19 cellular contexts compared by ENCODE assay signal in genomic region chr16:29321000-29321393, GRCh38.
"Had no signal": no experiment of that assay in that cellular context is flagged by ENCODE, and none has a peak within 500 bp of the region (broad histone marks: within the 10 kb centered on the region; RNA-seq: fewer than 3 reads in every experiment).

No MANE protein-coding gene starts in this region.

- DNase-seq: activated CD4-positive, alpha-beta T cell treated with anti-CD3 and anti-CD28 coated beads, Interleukin-2, amount 50 U/mL, for 1 hour; activated CD4-positive, CD25-positive, alpha-beta regulatory T cell treated with anti-CD3 and anti-CD28 coated beads, Interleukin-2, amount 50 U/mL, for 72 hours; activated CD8-positive, alpha-beta memory T cell treated with anti-CD3 and anti-CD28 coated beads, Interleukin-2, amount 10 ng/mL, durations not matched to agents 7 days and 5 days; activated CD8-positive, alpha-beta T cell treated with anti-CD3 and anti-CD28 coated beads for 36 hours; activated naive CD4-positive, alpha-beta T cell; activated T-cell treated with anti-CD3 and anti-CD28 coated beads, Interleukin-2, amount 50 U/mL, for 48 hours; endodermal cell; mammary epithelial cell; midbrain; naive thymus-derived CD4-positive, alpha-beta T cell; stimulated activated CD4-positive, alpha-beta T cell treated with anti-CD3 and anti-CD28 coated beads, Interleukin-12 subunit alpha, Interleukin-12 subunit beta, amount 100 ng/mL, for 4 hours; stimulated activated CD4-positive, alpha-beta T cell treated with anti-CD3 and anti-CD28 coated beads, Interleukin-4, amount 100 ng/mL, for 24 hours; T-helper 2 cell; uterus had no signal

- FAIRE-seq: frontal cortex, islet of Langerhans had no signal

- H3K9me3 ChIP-seq: breast epithelium, thoracic aorta, uterus had no signal

- H3K27ac ChIP-seq: breast epithelium, skin epidermis, thoracic aorta, uterus had no signal

- H3K4me1 ChIP-seq: breast epithelium had no signal

- H3K4me3 ChIP-seq: breast epithelium, skin epidermis, thoracic aorta, uterus had no signal

- H3K27me3 ChIP-seq: breast epithelium, uterus had no signal

- H3K36me3 ChIP-seq: breast epithelium, thoracic aorta, uterus had no signal
